In the genomic region with DNA sequence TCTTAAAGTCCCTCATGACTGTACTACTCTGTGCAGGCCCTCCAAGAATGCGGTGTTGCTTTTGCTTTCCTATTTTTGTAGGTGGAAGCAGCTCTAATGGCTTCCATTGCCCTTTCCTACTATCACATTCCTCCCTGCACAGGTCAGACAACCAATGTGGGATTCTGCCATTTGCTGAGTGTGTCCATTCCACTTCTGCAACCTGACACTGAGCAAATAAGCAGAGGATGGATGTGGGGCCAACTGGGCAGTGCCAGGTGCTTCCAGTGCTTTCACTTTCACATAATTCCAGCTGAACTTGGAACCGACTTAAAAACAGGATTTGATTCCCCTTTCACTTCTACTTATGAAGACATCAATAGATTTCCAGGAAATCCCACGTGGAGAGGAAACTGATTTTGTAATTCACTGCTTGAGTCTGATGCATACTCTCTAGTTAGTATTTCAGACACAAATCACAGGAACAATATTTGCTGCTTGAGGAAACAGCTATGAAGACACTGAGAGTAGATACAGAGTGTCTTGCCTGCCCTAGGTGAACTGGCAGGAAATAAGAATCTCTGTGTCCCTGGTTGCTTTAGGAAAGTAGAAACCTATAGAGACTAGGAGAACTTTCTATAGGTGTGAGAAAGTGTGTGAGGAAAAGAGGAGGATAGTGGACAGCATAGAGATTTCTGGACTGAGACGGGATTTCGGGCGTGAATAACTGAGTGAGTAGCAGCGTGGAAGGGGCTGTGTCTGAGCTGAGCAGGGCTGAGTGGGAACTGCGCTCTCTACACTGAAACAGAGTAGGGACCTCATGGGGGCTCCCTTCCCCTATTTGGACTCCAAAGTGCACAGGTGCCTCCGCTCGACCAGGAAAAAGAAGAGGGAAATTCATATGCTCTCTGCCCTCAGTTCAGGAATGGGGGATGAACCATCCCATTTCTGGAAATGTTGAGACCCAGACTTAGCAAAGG, we compare ENCODE assay signal across 8 cellular contexts. TPM values are rescaled to one million over a fixed set of nuclear protein-coding genes. Genes with fewer than 3 reads are reported as not detected.
DNase-seq lines count a peak whose midpoint lies in the region; ATAC-seq lines count a peak whose summit lies in the region.

No MANE protein-coding gene starts in this region.

- H3K9me3 Mint-ChIP-seq in activated T-helper 17 cell treated with anti-CD3 and anti-CD28 coated beads, Interleukin-2, amount 50 U/mL, for 72 hours = no peaks in the 10 kb centered on the region

- H3K36me3 Mint-ChIP-seq in activated T-helper 17 cell treated with anti-CD3 and anti-CD28 coated beads, Interleukin-2, amount 50 U/mL, for 72 hours (ENCODE audit: low read depth) = no peaks in the 10 kb centered on the region

- no peaks in the 10 kb centered on the region for H3K27me3 Mint-ChIP-seq in activated T-helper 17 cell treated with anti-CD3 and anti-CD28 coated beads, Interleukin-2, amount 50 U/mL, for 72 hours

- H3K4me3 Mint-ChIP-seq in activated T-helper 17 cell treated with anti-CD3 and anti-CD28 coated beads, Interleukin-2, amount 50 U/mL, for 72 hours = peak overlapping the region; percentile 66

- DNase-seq in NCI-H1092 treated with DMSO at 0.1 percent for 48 hours (lab: John Stamatoyannopoulos, UW) (peak; percentile 44), mucosa of gallbladder (ENCODE audit: low spot score) (peak; percentile 23)
- no peak for DNase-seq in activated CD8-positive, alpha-beta memory T cell treated with anti-CD3 and anti-CD28 coated beads, Interleukin-2, amount 50 U/mL, for 4 hours

- H3K4me3 ChIP-seq in GM08714 (ENCODE audit: low read length) = peak overlapping the region; percentile 1; the same call in 1 of the 2 replicates

- H3K4me1 Mint-ChIP-seq in activated T-helper 17 cell treated with anti-CD3 and anti-CD28 coated beads, Interleukin-2, amount 50 U/mL, for 72 hours = peaks cover 31% of the 10 kb centered on the region

- no peak for ATAC-seq in activated T-helper 17 cell treated with anti-CD3 and anti-CD28 coated beads, Interleukin-2, amount 50 U/mL, for 72 hours (replicated peaks)
- ATAC-seq in HG03159 (IDR thresholded peaks at IDR 0.05; ENCODE audit: unreplicated experiment) (no peak), GM21515 (IDR thresholded peaks at IDR 0.05; ENCODE audit: unreplicated experiment) (no peak), HG03280 (IDR thresholded peaks at IDR 0.05; ENCODE audit: unreplicated experiment) (no peak)

- H3K27ac Mint-ChIP-seq in activated T-helper 17 cell treated with anti-CD3 and anti-CD28 coated beads, Interleukin-2, amount 50 U/mL, for 72 hours = peak overlapping the region; percentile 58

RNA-seq across cellular contexts. Expression of a gene that starts 22.5 kb away (rescaled TPM):
- total RNA-seq in activated T-helper 17 cell treated with anti-CD3 and anti-CD28 coated beads, Interleukin-2, amount 50 U/mL, for 72 hours = not detected
- not detected for total RNA-seq in mucosa of gallbladder

RNA-seq across cellular contexts. Expression of a gene that starts 26.1 kb away (rescaled TPM):
- total RNA-seq in activated T-helper 17 cell treated with anti-CD3 and anti-CD28 coated beads, Interleukin-2, amount 50 U/mL, for 72 hours = 1 to 10 TPM in 1 of 2 donors, under 1 TPM in 1; 0.69 to 2.2 TPM
- not detected for total RNA-seq in mucosa of gallbladder

RNA-seq across cellular contexts. Expression of a gene that starts 59.6 kb away (rescaled TPM):
- total RNA-seq in activated T-helper 17 cell treated with anti-CD3 and anti-CD28 coated beads, Interleukin-2, amount 50 U/mL, for 72 hours = not detected
- total RNA-seq in mucosa of gallbladder = 0.35 TPM
